In the genomic region with DNA sequence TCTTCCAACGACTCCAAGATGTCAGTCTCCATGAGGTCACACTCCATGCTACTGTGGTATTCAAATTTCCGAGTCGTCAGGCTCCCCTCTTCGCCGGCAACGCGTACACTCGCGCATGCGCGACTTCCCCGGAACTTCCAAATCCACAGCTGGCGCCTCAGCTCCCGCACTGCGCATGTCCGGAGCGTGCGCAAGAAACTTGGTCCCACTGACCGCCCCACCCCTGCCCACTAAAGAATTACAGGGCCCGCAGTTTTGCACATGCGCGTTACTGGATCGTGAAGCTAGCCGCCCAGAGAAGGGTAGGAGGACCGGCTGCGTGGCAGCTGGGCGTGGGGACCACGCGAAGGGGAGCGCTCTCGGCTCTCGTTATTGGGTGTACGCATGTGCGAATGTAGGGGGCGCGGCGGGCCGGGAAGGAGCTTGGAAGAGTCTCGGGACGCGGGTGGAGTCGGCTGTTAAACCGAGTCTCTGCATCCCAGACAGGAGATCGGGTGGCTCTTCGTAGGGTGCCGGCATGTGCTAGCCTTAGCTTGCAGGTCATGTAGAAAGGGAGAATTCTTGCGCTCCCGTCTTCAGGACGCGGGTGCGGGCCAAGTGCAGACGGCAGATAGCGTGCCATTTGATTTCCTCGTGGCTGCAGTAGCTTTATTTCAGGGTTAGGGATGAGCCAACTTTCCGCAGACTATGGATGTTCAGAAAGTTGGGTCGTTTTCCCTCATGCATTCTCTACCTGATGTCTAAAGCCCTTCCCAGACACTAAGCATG, we compare ENCODE assay signal across 8 cellular contexts. TPM values are rescaled to one million over a fixed set of nuclear protein-coding genes. Genes with fewer than 3 reads are reported as not detected.
A peak's percentile ranks its signal among the peaks of the same experiment; 100 is the strongest.
DNase-seq lines count a peak whose midpoint lies in the region; ATAC-seq and TF ChIP-seq lines count a peak whose summit lies in the region.

A gene (minus strand): TSS at position 125 of the 768 bp plus-strand sequence. CDS start 78 bp downstream, at position 47.

- H3K9me3 ChIP-seq in mononuclear cell (ENCODE audit: low read depth, low read length), result no peaks in the 10 kb centered on the region

- H3K4me1 Mint-ChIP-seq in IgD-negative memory B cell, result peaks cover 19 to 31% (median 23%) of the 10 kb centered on the region in 3 donors

- peak within 1 kb of the TSS; percentile 85 to 99 (median 95) for H3K27ac Mint-ChIP-seq in IgD-negative memory B cell

- peak within 1 kb of the TSS; percentile 98 for H3K4me3 ChIP-seq in epithelial cell of esophagus (ENCODE audit: low read length)
- H3K4me3 ChIP-seq in mononuclear cell (ENCODE audit: low read length), result peak within 1 kb of the TSS; percentile 60

- H3K4me3 Mint-ChIP-seq in IgD-negative memory B cell, result peak within 1 kb of the TSS; percentile 91 to 100 (median 97)

- H3K4me1 ChIP-seq in mononuclear cell (ENCODE audit: insufficient read depth, low read length), result peaks cover 15% of the 10 kb centered on the region

- DNase-seq in DMS153 (lab: John Stamatoyannopoulos, UW) (peak; percentile 90), OCI-M2 (lab: John Stamatoyannopoulos, UW; ENCODE audit: unreplicated experiment) (peak; percentile 86), activated T-cell treated with anti-CD3 and anti-CD28 coated beads for 4 hours (peak; percentile 98), epithelial cell of esophagus (ENCODE audit: low read depth) (peak; percentile 99)
- peak; percentile 97 to 99 for DNase-seq in stimulated activated CD8-positive, alpha-beta memory T cell treated with anti-CD3 and anti-CD28 coated beads, Interleukin-4, amount 100 ng/mL, for 1 hour (ENCODE audit: low read depth in 2 of 2, low spot score in 1 of 2)

- H3K27me3 ChIP-seq in mononuclear cell (ENCODE audit: insufficient read depth, low read length), result no peaks in the 10 kb centered on the region

- H3K27me3 Mint-ChIP-seq in IgD-negative memory B cell, result no peaks in the 10 kb centered on the region

- ATAC-seq in GM21529 (IDR thresholded peaks at IDR 0.05; ENCODE audit: unreplicated experiment), result peak; percentile 89

- H3K36me3 Mint-ChIP-seq in IgD-negative memory B cell, result peaks cover 7% of the 10 kb centered on the region

- no peak for TF ChIP-seq CTCF in epithelial cell of esophagus (IDR thresholded peaks at IDR 0.05; ENCODE audit: insufficient read depth, low read depth, low read length, missing control alignments)

- no peaks in the 10 kb centered on the region for H3K9me3 Mint-ChIP-seq in IgD-negative memory B cell

RNA-seq across cellular contexts. Expression of the gene that starts here (rescaled TPM):
- 11.9 TPM for polyA plus RNA-seq in IgD-negative memory B cell
- total RNA-seq in mononuclear cell, result 45.9 TPM

Comparison
In these comparisons a context has a peak if more than half of its experiments do, and no peak if none do; other contexts are left out.
1. Peak in every context shown above with its lines: DNase-seq, ATAC-seq and H3K4me3 ChIP-seq.